22 cellular contexts compared by ENCODE assay signal in genomic region chr7:72343991-72344390, GRCh38.
DNase-seq lines count a peak whose midpoint lies in the region; TF ChIP-seq lines count a peak whose summit lies in the region.
"Had no signal": no experiment of that assay in that cellular context is flagged by ENCODE, and none has a peak within 500 bp of the region (broad histone marks: within the 10 kb centered on the region; RNA-seq: fewer than 3 reads in every experiment).

No MANE protein-coding gene starts in this region.

- no peaks in the 10 kb centered on the region for H4K20me1 ChIP-seq in H9 (ENCODE audit: control insufficient read depth, insufficient read depth, insufficient read length)

- no CpG with 5 or more reads among the region's 3 CpGs for WGBS in H9 (ENCODE audit: extremely low coverage, insufficient read length, low lambda C conversion rate)
- WGBS in mesendoderm (ENCODE audit: extremely low coverage, insufficient coverage, low lambda C conversion rate): no CpG with 5 or more reads among the region's 3 CpGs

- no peaks in the 10 kb centered on the region for H3K23me2 ChIP-seq in H9 (ENCODE audit: insufficient read length, low read depth, low read length, poor library complexity, severe bottlenecking)

- H3K4me1 ChIP-seq in H9 (ENCODE audit: insufficient read depth, low read length) (0 out of 2 replicates have a peak, but pooled peaks cover 3% of the 10 kb centered on the region), mesendoderm (ENCODE audit: control insufficient read depth, low read depth, low read length) (peaks cover 4% of the 10 kb centered on the region)
- H3K4me1 ChIP-seq: SJSA1 had no signal

- H3K4me2 ChIP-seq in H9 (ENCODE audit: insufficient read depth, insufficient read length, low read length) (no peak overlapping the region), mesendoderm (ENCODE audit: low read length) (no peak overlapping the region)
- H3K4me2 ChIP-seq: PC-9 had no signal

- H4K8ac ChIP-seq in H9 (replicated peaks; ENCODE audit: insufficient read length, low read depth, low read length) (no peak overlapping the region), mesendoderm (ENCODE audit: low read depth, low read length) (no peak overlapping the region)

- H3K4me3 Mint-ChIP-seq in H9 (no peak overlapping the region), glutamatergic neuron (ENCODE audit: unreplicated experiment) (no peak overlapping the region)
- H3K4me3 Mint-ChIP-seq in activated T-cell treated with anti-CD3 and anti-CD28 coated beads, Interleukin-2, amount 50 U/mL, for 24 hours: no peak overlapping the region

- no peak overlapping the region for H2BK5ac ChIP-seq in H9 (ENCODE audit: insufficient read length, low read length)
- peak overlapping the region; percentile 96 for H2BK5ac ChIP-seq in mesendoderm (ENCODE audit: low read length)

- H2AFZ ChIP-seq in H9 (ENCODE audit: low read length): no peak overlapping the region
- H2AFZ ChIP-seq: GM23248, PC-9 had no signal

- DNase-seq in ELF-1 (ENCODE audit: low read depth, low spot score) (peak; percentile 58), H9 (peak; percentile 76), glutamatergic neuron (no peak), mesendoderm (peak; percentile 95), NCI-H510A (lab: John Stamatoyannopoulos, UW) (no peak), SIG-M5 treated with dmso at 0.1 percent for 504 hours (lab: John Stamatoyannopoulos, UW; ENCODE audit: unreplicated experiment) (no peak)
- DNase-seq in activated T-cell treated with anti-CD3 and anti-CD28 coated beads, Interleukin-2, amount 50 U/mL, for 24 hours: no peak
- DNase-seq: DMS153; DND-41; GM23248; IMR-90; KG1; MG63; NCI-H1105 treated with DMSO at 0.1 percent for 48 hours; NCI-H2029; NCI-H2171; NCI-H226; NCI-H510A treated with DMSO at 0.1 percent for 48 hours; NCI-H748 treated with DMSO at 0.1 percent for 48 hours; NK-92 treated with Interleukin-12 subunit alpha and Interleukin-12 subunit beta, amount 100 ng/mL, for 24 hours; PC-9 had no signal

- H3K27ac ChIP-seq in H9 (ENCODE audit: insufficient read length, low read depth, low read length) (no peak overlapping the region), mesendoderm (ENCODE audit: low read depth, low read length) (no peak overlapping the region)
- H3K27ac ChIP-seq: GM23248, PC-9, SJSA1 had no signal

- H3K9me3 ChIP-seq in H9 (ENCODE audit: control insufficient read depth, low read depth, low read length): no peaks in the 10 kb centered on the region
- H3K9me3 ChIP-seq: MG63, SJSA1 had no signal

- H3K27ac Mint-ChIP-seq in H9 (no peak overlapping the region), glutamatergic neuron (ENCODE audit: unreplicated experiment) (peak overlapping the region; percentile 28)
- no peak overlapping the region for H3K27ac Mint-ChIP-seq in activated T-cell treated with anti-CD3 and anti-CD28 coated beads, Interleukin-2, amount 50 U/mL, for 24 hours

- no peak overlapping the region for H3K14ac ChIP-seq in H9 (ENCODE audit: insufficient read depth, low read length)

- H3K18ac ChIP-seq in H9 (ENCODE audit: insufficient read length, low read depth, low read length) (no peak overlapping the region), mesendoderm (ENCODE audit: low read length) (no peak overlapping the region)

- no peak overlapping the region for H2BK20ac ChIP-seq in H9 (ENCODE audit: low read depth, low read length, poor library complexity, severe bottlenecking)

- no peaks in the 10 kb centered on the region for H3K79me1 ChIP-seq in H9 (ENCODE audit: insufficient read depth, low read depth, low read length, poor library complexity, severe bottlenecking)
- no peaks in the 10 kb centered on the region for H3K79me1 ChIP-seq in mesendoderm (ENCODE audit: low read length)

- no peak overlapping the region for H2BK120ac ChIP-seq in H9 (ENCODE audit: low read depth, low read length, poor library complexity, severe bottlenecking)
- H2BK120ac ChIP-seq in mesendoderm (ENCODE audit: low read depth, low read length): no peak overlapping the region

- TF ChIP-seq CTCF in H9 (conservative IDR thresholded peaks at IDR 0.05) (no peak), glutamatergic neuron (IDR thresholded peaks at IDR 0.05; ENCODE audit: partially characterized antibody, unreplicated experiment) (no peak)

- no peak overlapping the region for H3T11ph ChIP-seq in H9 (ENCODE audit: low read length)

- H3K9me3 Mint-ChIP-seq in H9: peaks cover 6 to 8% of the 10 kb centered on the region in 2 experiments
- peaks cover 7% of the 10 kb centered on the region for H3K9me3 Mint-ChIP-seq in glutamatergic neuron (ENCODE audit: unreplicated experiment)
- H3K9me3 Mint-ChIP-seq in activated T-cell treated with anti-CD3 and anti-CD28 coated beads, Interleukin-2, amount 50 U/mL, for 24 hours: peaks cover 3% of the 10 kb centered on the region

- H3K23ac ChIP-seq in H9 (ENCODE audit: insufficient read length, low read depth, low read length): no peak overlapping the region
- H3K23ac ChIP-seq in mesendoderm (ENCODE audit: low read length): no peak overlapping the region

- no peaks in the 10 kb centered on the region for H3K27me3 ChIP-seq in H9 (ENCODE audit: insufficient read depth, low read length)
- no peaks in the 10 kb centered on the region for H3K27me3 ChIP-seq in mesendoderm (ENCODE audit: insufficient read depth, low read length, poor library complexity)
- H3K27me3 ChIP-seq: SJSA1 had no signal

- H4K5ac ChIP-seq in H9 (ENCODE audit: insufficient read length, low read depth, low read length) (no peak overlapping the region), mesendoderm (ENCODE audit: low read length) (no peak overlapping the region)

- H3K27me3 Mint-ChIP-seq in H9 (ENCODE audit: low read depth) (peaks cover 9% of the 10 kb centered on the region), glutamatergic neuron (ENCODE audit: unreplicated experiment) (peaks cover 6% of the 10 kb centered on the region)
- peaks cover 4% of the 10 kb centered on the region for H3K27me3 Mint-ChIP-seq in activated T-cell treated with anti-CD3 and anti-CD28 coated beads, Interleukin-2, amount 50 U/mL, for 24 hours

- H3K56ac ChIP-seq in H9 (ENCODE audit: insufficient read length, low read depth, low read length): no peak overlapping the region
- peak overlapping the region; percentile 65 for H3K56ac ChIP-seq in mesendoderm (ENCODE audit: low read length)

- H3K4me3 ChIP-seq in mesendoderm (ENCODE audit: low read length): no peak overlapping the region
- H3K4me3 ChIP-seq: GM23248, MG63, PC-9, SJSA1 had no signal

- H2AK5ac ChIP-seq in H9 (ENCODE audit: insufficient read length, low read length) (no peak overlapping the region), mesendoderm (ENCODE audit: low read length) (no peak overlapping the region)

- no peaks in the 10 kb centered on the region for H3K79me2 ChIP-seq in H9 (ENCODE audit: insufficient read depth, low read length)
- no peaks in the 10 kb centered on the region for H3K79me2 ChIP-seq in mesendoderm (ENCODE audit: control insufficient read depth, insufficient read depth, low read length)

- H3K9ac ChIP-seq in H9 (ENCODE audit: extremely low read depth, insufficient read length, low read length) (no peak overlapping the region), mesendoderm (ENCODE audit: low read length) (no peak overlapping the region)
- H3K9ac ChIP-seq: GM23248 had no signal

- H3K36me3 Mint-ChIP-seq in H9 (ENCODE audit: insufficient read depth in 1 of 3, low read depth in 3 of 3) (peaks cover 0 to 8% (median 7%) of the 10 kb centered on the region in 3 experiments; a peak in 5 of 7 replicates), glutamatergic neuron (ENCODE audit: unreplicated experiment) (peaks cover 13% of the 10 kb centered on the region)
- no peaks in the 10 kb centered on the region for H3K36me3 Mint-ChIP-seq in activated T-cell treated with anti-CD3 and anti-CD28 coated beads, Interleukin-2, amount 50 U/mL, for 24 hours (ENCODE audit: low read depth)

- no peak overlapping the region for H2BK15ac ChIP-seq in H9 (ENCODE audit: low read depth, low read length)
- peak overlapping the region; percentile 36 for H2BK15ac ChIP-seq in mesendoderm (replicated peaks; ENCODE audit: low read depth)

- no peak overlapping the region for H4K91ac ChIP-seq in H9 (ENCODE audit: insufficient read length, low read depth, low read length)

- H3K4ac ChIP-seq in H9 (ENCODE audit: low read depth, low read length) (no peak overlapping the region), mesendoderm (ENCODE audit: low read depth, low read length) (no peak overlapping the region)

- no peaks in the 10 kb centered on the region for H3K36me3 ChIP-seq in mesendoderm (ENCODE audit: control insufficient read depth, insufficient read depth, low read length)
- H3K36me3 ChIP-seq: MG63, SJSA1 had no signal

- H2BK12ac ChIP-seq in H9 (ENCODE audit: insufficient read length, low read depth, low read length): no peak overlapping the region

- H3K4me1 Mint-ChIP-seq in H9: peaks cover 20 to 29% of the 10 kb centered on the region in 2 experiments
- peaks cover 8% of the 10 kb centered on the region for H3K4me1 Mint-ChIP-seq in glutamatergic neuron (ENCODE audit: low read depth, unreplicated experiment)
- no peaks in the 10 kb centered on the region for H3K4me1 Mint-ChIP-seq in activated T-cell treated with anti-CD3 and anti-CD28 coated beads, Interleukin-2, amount 50 U/mL, for 24 hours (ENCODE audit: low read depth)

Comparison
In these comparisons a context has a peak if more than half of its experiments do, and no peak if none do; other contexts are left out.
1. DNase-seq: peak in ELF-1 (single experiment), H9 (single experiment) and mesendoderm (single experiment); none in glutamatergic neuron (single experiment), NCI-H510A (single experiment), SIG-M5 treated with dmso at 0.1 percent for 504 hours (single experiment) and activated T-cell treated with anti-CD3 and anti-CD28 coated beads, Interleukin-2, amount 50 U/mL, for 24 hours (single experiment).